In genomic region chr16:4623593-4623992, GRCh38 we compare ENCODE assay signal across 8 cellular contexts. TPM values are rescaled to one million over a fixed set of nuclear protein-coding genes. Genes with fewer than 3 reads are reported as not detected.
DNase-seq lines count a peak whose midpoint lies in the region; ATAC-seq and TF ChIP-seq lines count a peak whose summit lies in the region.

No MANE protein-coding gene starts in this region.

- H3K4me1 Mint-ChIP-seq in GM23338, result peaks cover 21% of the 10 kb centered on the region
- peaks cover 21% of the 10 kb centered on the region for H3K4me1 Mint-ChIP-seq in activated T-helper 17 cell treated with anti-CD3 and anti-CD28 coated beads, Interleukin-2, amount 50 U/mL, for 72 hours
- H3K4me1 Mint-ChIP-seq in natural killer cell, result peaks cover 27 to 29% of the 10 kb centered on the region in 2 donors

- H3K4me2 ChIP-seq in BLaER1 (peak overlapping the region; percentile 85; the same call in 1 of the 2 replicates), GM23338 (no peak overlapping the region)

- no peaks in the 10 kb centered on the region for H3K9me2 ChIP-seq in GM23338 (ENCODE audit: insufficient read depth)

- H3K36me3 Mint-ChIP-seq in GM23338 (ENCODE audit: low read depth) (no peaks in the 10 kb centered on the region), natural killer cell (no peaks in the 10 kb centered on the region)
- H3K36me3 Mint-ChIP-seq in activated T-helper 17 cell treated with anti-CD3 and anti-CD28 coated beads, Interleukin-2, amount 50 U/mL, for 72 hours (ENCODE audit: low read depth), result peaks cover 19% of the 10 kb centered on the region

- H3K27me3 ChIP-seq in BLaER1 (no peaks in the 10 kb centered on the region), GM23338 (ENCODE audit: insufficient read depth) (no peaks in the 10 kb centered on the region)

- no peak for ATAC-seq in GM23338
- ATAC-seq in activated T-helper 17 cell treated with anti-CD3 and anti-CD28 coated beads, Interleukin-2, amount 50 U/mL, for 72 hours (replicated peaks), result no peak
- ATAC-seq in natural killer cell, result no peak
- no peak for ATAC-seq in HG02938 (IDR thresholded peaks at IDR 0.05; ENCODE audit: unreplicated experiment)
- no peak for ATAC-seq in HG03196 (IDR thresholded peaks at IDR 0.05; ENCODE audit: unreplicated experiment)
- no peak for ATAC-seq in GM19397 (IDR thresholded peaks at IDR 0.05; ENCODE audit: unreplicated experiment)

- peaks cover 34% of the 10 kb centered on the region for H3K79me2 ChIP-seq in GM23338 (replicated peaks; ENCODE audit: insufficient read depth)

- H3K4me3 ChIP-seq in BLaER1 (no peak overlapping the region), GM23338 (no peak overlapping the region)

- H3K9me3 Mint-ChIP-seq in GM23338 (no peaks in the 10 kb centered on the region), natural killer cell (no peaks in the 10 kb centered on the region)
- no peaks in the 10 kb centered on the region for H3K9me3 Mint-ChIP-seq in activated T-helper 17 cell treated with anti-CD3 and anti-CD28 coated beads, Interleukin-2, amount 50 U/mL, for 72 hours

- peaks cover 18% of the 10 kb centered on the region; the same call in 1 of the 2 replicates for H3F3A ChIP-seq in GM23338 (replicated peaks; ENCODE audit: low read depth)

- H4K20me1 ChIP-seq in BLaER1, result peaks cover 36% of the 10 kb centered on the region
- H4K20me1 ChIP-seq in GM23338 (replicated peaks; ENCODE audit: insufficient read depth), result peaks cover 10% of the 10 kb centered on the region

- peaks cover 21% of the 10 kb centered on the region for H3K27me3 Mint-ChIP-seq in GM23338 (ENCODE audit: insufficient read depth, low read depth, poor library complexity)
- H3K27me3 Mint-ChIP-seq in activated T-helper 17 cell treated with anti-CD3 and anti-CD28 coated beads, Interleukin-2, amount 50 U/mL, for 72 hours, result no peaks in the 10 kb centered on the region
- no peaks in the 10 kb centered on the region for H3K27me3 Mint-ChIP-seq in natural killer cell (ENCODE audit: low read depth in 2 of 2)

- DNase-seq in GM23338 (ENCODE audit: low spot score) (no peak), natural killer cell (no peak), NCI-H2227 treated with DMSO at 0.1 percent for 48 hours (lab: John Stamatoyannopoulos, UW) (no peak)

- no peak overlapping the region for H3K27ac ChIP-seq in BLaER1
- no peak overlapping the region for H3K27ac ChIP-seq in GM23338 (ENCODE audit: low read depth)

- H3K36me3 ChIP-seq in BLaER1 (peaks cover 18% of the 10 kb centered on the region), GM23338 (ENCODE audit: insufficient read depth) (peaks cover 4% of the 10 kb centered on the region; the same call in 1 of the 2 replicates)

- peak overlapping the region; percentile 97 for H2AFZ ChIP-seq in GM23338

- peaks cover 37% of the 10 kb centered on the region for H3K4me1 ChIP-seq in BLaER1
- H3K4me1 ChIP-seq in GM23338 (ENCODE audit: insufficient read depth), result 0 out of 2 replicates have a peak, but pooled peaks cover 9% of the 10 kb centered on the region

- no peak overlapping the region for H3K4me3 Mint-ChIP-seq in GM23338
- H3K4me3 Mint-ChIP-seq in activated T-helper 17 cell treated with anti-CD3 and anti-CD28 coated beads, Interleukin-2, amount 50 U/mL, for 72 hours, result peak overlapping the region; percentile 99
- H3K4me3 Mint-ChIP-seq in natural killer cell, result peak overlapping the region; percentile 57

- TF ChIP-seq CTCF in GM23338 (conservative IDR thresholded peaks at IDR 0.05; ENCODE audit: low read depth in 2 of 2) (no peak), natural killer cell (IDR thresholded peaks at IDR 0.05) (no peak)

- no peak overlapping the region for H3K27ac Mint-ChIP-seq in GM23338
- H3K27ac Mint-ChIP-seq in activated T-helper 17 cell treated with anti-CD3 and anti-CD28 coated beads, Interleukin-2, amount 50 U/mL, for 72 hours, result peak overlapping the region; percentile 99
- H3K27ac Mint-ChIP-seq in natural killer cell, result peak overlapping the region; percentile 57 to 99

- intact Hi-C loops in natural killer cell (cut with micrococcal nuclease), result no loop called here

- H3K9ac ChIP-seq in BLaER1, result no peak overlapping the region

- no peaks in the 10 kb centered on the region for H3K9me3 ChIP-seq in BLaER1

TF ChIP-seq in GM23338, 12 proteins besides CTCF, POLR2A, EP300 and RAD21 (continues in another document):
- TF ChIP-seq POLR2AphosphoS5 (IDR thresholded peaks at IDR 0.05; ENCODE audit: low read depth), result no peak
- TF ChIP-seq, protein P1, sequence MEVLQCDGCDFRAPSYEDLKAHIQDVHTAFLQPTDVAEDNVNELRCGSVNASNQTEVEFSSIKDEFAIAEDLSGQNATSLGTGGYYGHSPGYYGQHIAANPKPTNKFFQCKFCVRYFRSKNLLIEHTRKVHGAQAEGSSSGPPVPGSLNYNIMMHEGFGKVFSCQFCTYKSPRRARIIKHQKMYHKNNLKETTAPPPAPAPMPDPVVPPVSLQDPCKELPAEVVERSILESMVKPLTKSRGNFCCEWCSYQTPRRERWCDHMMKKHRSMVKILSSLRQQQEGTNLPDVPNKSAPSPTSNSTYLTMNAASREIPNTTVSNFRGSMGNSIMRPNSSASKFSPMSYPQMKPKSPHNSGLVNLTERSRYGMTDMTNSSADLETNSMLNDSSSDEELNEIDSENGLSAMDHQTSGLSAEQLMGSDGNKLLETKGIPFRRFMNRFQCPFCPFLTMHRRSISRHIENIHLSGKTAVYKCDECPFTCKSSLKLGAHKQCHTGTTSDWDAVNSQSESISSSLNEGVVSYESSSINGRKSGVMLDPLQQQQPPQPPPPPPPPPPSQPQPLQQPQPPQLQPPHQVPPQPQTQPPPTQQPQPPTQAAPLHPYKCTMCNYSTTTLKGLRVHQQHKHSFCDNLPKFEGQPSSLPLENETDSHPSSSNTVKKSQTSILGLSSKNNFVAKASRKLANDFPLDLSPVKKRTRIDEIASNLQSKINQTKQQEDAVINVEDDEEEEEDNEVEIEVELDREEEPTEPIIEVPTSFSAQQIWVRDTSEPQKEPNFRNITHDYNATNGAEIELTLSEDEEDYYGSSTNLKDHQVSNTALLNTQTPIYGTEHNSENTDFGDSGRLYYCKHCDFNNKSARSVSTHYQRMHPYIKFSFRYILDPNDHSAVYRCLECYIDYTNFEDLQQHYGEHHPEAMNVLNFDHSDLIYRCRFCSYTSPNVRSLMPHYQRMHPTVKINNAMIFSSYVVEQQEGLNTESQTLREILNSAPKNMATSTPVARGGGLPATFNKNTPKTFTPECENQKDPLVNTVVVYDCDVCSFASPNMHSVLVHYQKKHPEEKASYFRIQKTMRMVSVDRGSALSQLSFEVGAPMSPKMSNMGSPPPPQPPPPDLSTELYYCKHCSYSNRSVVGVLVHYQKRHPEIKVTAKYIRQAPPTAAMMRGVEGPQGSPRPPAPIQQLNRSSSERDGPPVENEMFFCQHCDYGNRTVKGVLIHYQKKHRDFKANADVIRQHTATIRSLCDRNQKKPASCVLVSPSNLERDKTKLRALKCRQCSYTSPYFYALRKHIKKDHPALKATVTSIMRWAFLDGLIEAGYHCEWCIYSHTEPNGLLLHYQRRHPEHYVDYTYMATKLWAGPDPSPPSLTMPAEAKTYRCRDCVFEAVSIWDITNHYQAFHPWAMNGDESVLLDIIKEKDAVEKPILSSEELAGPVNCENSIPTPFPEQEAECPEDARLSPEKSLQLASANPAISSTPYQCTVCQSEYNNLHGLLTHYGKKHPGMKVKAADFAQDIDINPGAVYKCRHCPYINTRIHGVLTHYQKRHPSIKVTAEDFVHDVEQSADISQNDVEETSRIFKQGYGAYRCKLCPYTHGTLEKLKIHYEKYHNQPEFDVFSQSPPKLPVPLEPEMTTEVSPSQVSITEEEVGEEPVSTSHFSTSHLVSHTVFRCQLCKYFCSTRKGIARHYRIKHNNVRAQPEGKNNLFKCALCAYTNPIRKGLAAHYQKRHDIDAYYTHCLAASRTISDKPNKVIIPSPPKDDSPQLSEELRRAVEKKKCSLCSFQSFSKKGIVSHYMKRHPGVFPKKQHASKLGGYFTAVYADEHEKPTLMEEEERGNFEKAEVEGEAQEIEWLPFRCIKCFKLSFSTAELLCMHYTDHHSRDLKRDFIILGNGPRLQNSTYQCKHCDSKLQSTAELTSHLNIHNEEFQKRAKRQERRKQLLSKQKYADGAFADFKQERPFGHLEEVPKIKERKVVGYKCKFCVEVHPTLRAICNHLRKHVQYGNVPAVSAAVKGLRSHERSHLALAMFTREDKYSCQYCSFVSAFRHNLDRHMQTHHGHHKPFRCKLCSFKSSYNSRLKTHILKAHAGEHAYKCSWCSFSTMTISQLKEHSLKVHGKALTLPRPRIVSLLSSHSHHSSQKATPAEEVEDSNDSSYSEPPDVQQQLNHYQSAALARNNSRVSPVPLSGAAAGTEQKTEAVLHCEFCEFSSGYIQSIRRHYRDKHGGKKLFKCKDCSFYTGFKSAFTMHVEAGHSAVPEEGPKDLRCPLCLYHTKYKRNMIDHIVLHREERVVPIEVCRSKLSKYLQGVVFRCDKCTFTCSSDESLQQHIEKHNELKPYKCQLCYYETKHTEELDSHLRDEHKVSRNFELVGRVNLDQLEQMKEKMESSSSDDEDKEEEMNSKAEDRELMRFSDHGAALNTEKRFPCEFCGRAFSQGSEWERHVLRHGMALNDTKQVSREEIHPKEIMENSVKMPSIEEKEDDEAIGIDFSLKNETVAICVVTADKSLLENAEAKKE (CRISPR knock-in tag; IDR thresholded peaks at IDR 0.05), result no peak
- TF ChIP-seq ZNF114 (CRISPR knock-in tag; IDR thresholded peaks at IDR 0.05), result no peak
- TF ChIP-seq STAT1 (IDR thresholded peaks at IDR 0.05; ENCODE audit: unreplicated experiment), result no peak

RNA-seq across cellular contexts. Expression of gene MGRN1, which starts 1.0 kb away (rescaled TPM):
- total RNA-seq in GM23338 (2014; rRNA removed; shearing (Covaris generic)), result 54.6 and 71.8 TPM in 2 replicates
- 10.5 and 13.1 TPM in 2 replicates for polyA plus RNA-seq in GM23338 (2016; fragmentation: Nextera tagmentation; extraction: Ambion mirVana)
- total RNA-seq in activated T-helper 17 cell treated with anti-CD3 and anti-CD28 coated beads, Interleukin-2, amount 50 U/mL, for 72 hours, result 10 to 100 TPM; 63.5 to 66.3 TPM
- total RNA-seq in natural killer cell, result 100 to 1,000 TPM; 102 to 106 (median 105) TPM

RNA-seq across cellular contexts. Expression of gene UBALD1, which starts 8.9 kb away (rescaled TPM):
- 32.2 and 32.8 TPM in 2 replicates for total RNA-seq in GM23338 (2014; rRNA removed; shearing (Covaris generic))
- 20.7 and 23.9 TPM in 2 replicates for polyA plus RNA-seq in GM23338 (2016; fragmentation: Nextera tagmentation; extraction: Ambion mirVana)
- total RNA-seq in activated T-helper 17 cell treated with anti-CD3 and anti-CD28 coated beads, Interleukin-2, amount 50 U/mL, for 72 hours, result 10 to 100 TPM; 16.6 to 24.5 TPM
- 10 to 100 TPM; 40.8 to 54.4 (median 53.6) TPM for total RNA-seq in natural killer cell
